Comparison of ENCODE assay signal across 8 cellular contexts in the genomic region with DNA sequence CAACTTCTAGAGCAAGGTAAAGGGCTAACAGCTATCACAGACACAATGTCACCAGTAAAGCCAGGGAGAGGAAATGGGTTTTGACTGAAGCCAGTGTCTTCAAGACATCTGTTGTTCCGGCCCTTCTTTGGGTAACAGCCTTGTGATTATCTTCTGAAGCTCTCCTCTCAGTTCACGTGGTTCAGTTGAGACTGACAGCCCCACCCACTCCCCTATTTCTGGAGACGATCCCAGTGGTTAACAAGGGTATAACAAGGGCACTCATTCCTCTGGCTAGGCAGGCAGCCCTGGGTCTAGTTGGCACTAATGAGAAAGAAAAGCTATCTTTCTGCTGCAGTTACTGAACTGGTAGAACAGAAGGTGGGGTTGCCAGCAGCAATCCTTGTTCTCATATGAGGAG.
DNase-seq lines count a peak whose midpoint lies in the region; ATAC-seq lines count a peak whose summit lies in the region.

No MANE protein-coding gene starts in this region.

- DNase-seq in GF-D8 (lab: John Stamatoyannopoulos, UW) (peak; percentile 28), HuH-7 (ENCODE audit: low spot score) (peak; percentile 43), T-helper 22 cell (ENCODE audit: low read depth) (peak; percentile 49), astrocyte of the hippocampus (ENCODE audit: low read depth, low spot score) (peak; percentile 58), iPS-NIHi7 (ENCODE audit: extremely low spot score) (peak; percentile 79)
- peak; percentile 36 to 37 for DNase-seq in stimulated activated CD4-positive, alpha-beta T cell treated with anti-CD3 and anti-CD28 coated beads, Interleukin-2, amount 100 ng/mL, for 48 hours

- ATAC-seq in GM21529 (IDR thresholded peaks at IDR 0.05; ENCODE audit: unreplicated experiment) (peak; percentile 81), GM19035 (IDR thresholded peaks at IDR 0.05; ENCODE audit: unreplicated experiment) (no peak)

Comparison
In these comparisons a context has a peak if more than half of its experiments do, and no peak if none do; other contexts are left out.
1. DNase-seq: peak in every context shown above with its lines; median percentile 79 in iPS-NIHi7; 58 in astrocyte of the hippocampus; 49 in T-helper 22 cell; 43 in HuH-7; 36 in stimulated activated CD4-positive, alpha-beta T cell treated with anti-CD3 and anti-CD28 coated beads, Interleukin-2, amount 100 ng/mL, for 48 hours; 28 in GF-D8.